ENCODE assay signal across 7 cellular contexts in the genomic region with DNA sequence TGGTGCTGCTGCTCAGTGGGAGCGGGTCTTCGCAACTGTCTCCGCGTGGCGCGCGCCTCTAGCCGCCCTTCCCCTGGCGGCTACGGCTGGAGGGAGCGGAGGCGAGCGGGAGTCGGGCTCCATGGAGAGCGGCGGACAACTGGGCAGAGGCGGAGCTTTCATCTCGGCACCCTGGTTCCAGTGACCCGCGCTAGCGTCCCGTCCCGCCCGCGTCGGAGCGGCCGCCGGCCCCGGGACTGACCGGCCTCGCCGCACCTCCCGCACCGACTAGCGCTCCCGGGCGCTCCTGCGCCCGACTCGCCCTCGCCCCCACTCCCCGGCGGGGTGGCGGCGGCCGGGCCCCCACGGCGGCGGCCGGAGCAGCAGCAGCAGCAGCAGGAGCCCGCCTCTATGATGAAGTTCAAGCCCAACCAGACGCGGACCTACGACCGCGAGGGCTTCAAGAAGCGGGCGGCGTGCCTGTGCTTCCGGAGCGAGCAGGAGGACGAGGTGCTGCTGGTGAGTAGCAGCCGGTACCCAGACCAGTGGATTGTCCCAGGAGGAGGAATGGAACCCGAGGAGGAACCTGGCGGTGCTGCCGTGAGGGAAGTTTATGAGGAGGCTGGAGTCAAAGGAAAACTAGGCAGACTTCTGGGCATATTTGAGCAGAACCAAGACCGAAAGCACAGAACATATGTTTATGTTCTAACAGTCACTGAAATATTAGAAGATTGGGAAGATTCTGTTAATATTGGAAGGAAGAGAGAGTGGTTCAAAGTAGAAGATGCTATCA. TPM values are rescaled to one million over a fixed set of nuclear protein-coding genes. Genes with fewer than 3 reads are reported as not detected.
DNase-seq lines count a peak whose midpoint lies in the region; ATAC-seq lines count a peak whose summit lies in the region.
"Not testable (repeated sequence)": the region's sequence is repeated elsewhere in the genome, so short reads cannot be mapped to it uniquely, and the experiment has no call there.

A gene (plus strand): TSS at position 212 of the 772 bp plus-strand sequence. CDS start 179 bp downstream, at position 391.

- H3K9me3 Mint-ChIP-seq in activated T-cell treated with anti-CD3 and anti-CD28 coated beads, Interleukin-2, amount 50 U/mL, for 72 hours; natural killer cell treated with Interleukin-12 subunit alpha and Interleukin-12 subunit beta and Interleukin-15 and Interleukin-18, amount 100 ng/mL, for 72 hours: not testable (repeated sequence)

- not testable (repeated sequence) for H3K27ac Mint-ChIP-seq in activated T-cell treated with anti-CD3 and anti-CD28 coated beads, Interleukin-2, amount 50 U/mL, for 72 hours; natural killer cell treated with Interleukin-12 subunit alpha and Interleukin-12 subunit beta and Interleukin-15 and Interleukin-18, amount 100 ng/mL, for 72 hours

- not testable (repeated sequence) for H3K36me3 Mint-ChIP-seq in activated T-cell treated with anti-CD3 and anti-CD28 coated beads, Interleukin-2, amount 50 U/mL, for 72 hours (ENCODE audit: insufficient read depth in 2 of 2); natural killer cell treated with Interleukin-12 subunit alpha and Interleukin-12 subunit beta and Interleukin-15 and Interleukin-18, amount 100 ng/mL, for 72 hours

- not testable (repeated sequence) for DNase-seq in activated T-cell treated with anti-CD3 and anti-CD28 coated beads, Interleukin-2, amount 50 U/mL, for 72 hours; Right ventricle myocardium inferior (ENCODE audit: missing footprints); natural killer cell treated with Interleukin-12 subunit alpha and Interleukin-12 subunit beta and Interleukin-15 and Interleukin-18, amount 100 ng/mL, for 72 hours (ENCODE audit: low spot score)

- H3K4me1 Mint-ChIP-seq in activated T-cell treated with anti-CD3 and anti-CD28 coated beads, Interleukin-2, amount 50 U/mL, for 72 hours (ENCODE audit: low read depth); natural killer cell treated with Interleukin-12 subunit alpha and Interleukin-12 subunit beta and Interleukin-15 and Interleukin-18, amount 100 ng/mL, for 72 hours (ENCODE audit: low read depth in 2 of 2): not testable (repeated sequence)

- not testable (repeated sequence) for H3K4me3 Mint-ChIP-seq in activated T-cell treated with anti-CD3 and anti-CD28 coated beads, Interleukin-2, amount 50 U/mL, for 72 hours; natural killer cell treated with Interleukin-12 subunit alpha and Interleukin-12 subunit beta and Interleukin-15 and Interleukin-18, amount 100 ng/mL, for 72 hours

- intact Hi-C loops in Right ventricle myocardium inferior (cut with DNase I), result not testable (repeated sequence)

- peak; percentile 37 for ATAC-seq in GM18873 (IDR thresholded peaks at IDR 0.05; ENCODE audit: low FRiP score, unreplicated experiment)
- ATAC-seq in GM21619 (IDR thresholded peaks at IDR 0.05; ENCODE audit: unreplicated experiment), result peak; percentile 42
- ATAC-seq in HG02973 (IDR thresholded peaks at IDR 0.05; ENCODE audit: unreplicated experiment), result peak; percentile 33
- ATAC-seq in HG03571 (IDR thresholded peaks at IDR 0.05; ENCODE audit: unreplicated experiment), result peak; percentile 43
- ATAC-seq in activated T-cell treated with anti-CD3 and anti-CD28 coated beads, Interleukin-2, amount 50 U/mL, for 72 hours (replicated peaks in 1 of 2), result peak; percentile 81
- ATAC-seq in Right ventricle myocardium inferior, result peak; percentile 73
- ATAC-seq in natural killer cell treated with Interleukin-12 subunit alpha and Interleukin-12 subunit beta and Interleukin-15 and Interleukin-18, amount 100 ng/mL, for 72 hours, result peak; percentile 84 to 85

- H3K27me3 Mint-ChIP-seq in activated T-cell treated with anti-CD3 and anti-CD28 coated beads, Interleukin-2, amount 50 U/mL, for 72 hours (ENCODE audit: low read depth); natural killer cell treated with Interleukin-12 subunit alpha and Interleukin-12 subunit beta and Interleukin-15 and Interleukin-18, amount 100 ng/mL, for 72 hours: not testable (repeated sequence)

RNA-seq across cellular contexts. Expression of the gene that starts here (rescaled TPM):
- total RNA-seq in activated T-cell treated with anti-CD3 and anti-CD28 coated beads, Interleukin-2, amount 50 U/mL, for 72 hours, result under 1 TPM in 1 of 2 donors, not detected in 1; 0.65 TPM
- 0.49 TPM for total RNA-seq in Right ventricle myocardium inferior
- total RNA-seq in natural killer cell treated with Interleukin-12 subunit alpha and Interleukin-12 subunit beta and Interleukin-15 and Interleukin-18, amount 100 ng/mL, for 72 hours, result 1 to 10 TPM; 2.4 to 3.1 TPM

Comparison
In these comparisons a context has a peak if more than half of its experiments do, and no peak if none do; other contexts are left out.
1. Peak in ATAC-seq in activated T-cell treated with anti-CD3 and anti-CD28 coated beads, Interleukin-2, amount 50 U/mL, for 72 hours; RNA of the gene not detected or under 1 TPM.
2. Peak in ATAC-seq in Right ventricle myocardium inferior; RNA of the gene not detected or under 1 TPM.
3. ATAC-seq: peak in every context shown above with its lines; median percentile 84 in natural killer cell treated with Interleukin-12 subunit alpha and Interleukin-12 subunit beta and Interleukin-15 and Interleukin-18, amount 100 ng/mL, for 72 hours; 81 in activated T-cell treated with anti-CD3 and anti-CD28 coated beads, Interleukin-2, amount 50 U/mL, for 72 hours; 73 in Right ventricle myocardium inferior; 43 in HG03571; 42 in GM21619; 37 in GM18873; 33 in HG02973.